In the genomic region with DNA sequence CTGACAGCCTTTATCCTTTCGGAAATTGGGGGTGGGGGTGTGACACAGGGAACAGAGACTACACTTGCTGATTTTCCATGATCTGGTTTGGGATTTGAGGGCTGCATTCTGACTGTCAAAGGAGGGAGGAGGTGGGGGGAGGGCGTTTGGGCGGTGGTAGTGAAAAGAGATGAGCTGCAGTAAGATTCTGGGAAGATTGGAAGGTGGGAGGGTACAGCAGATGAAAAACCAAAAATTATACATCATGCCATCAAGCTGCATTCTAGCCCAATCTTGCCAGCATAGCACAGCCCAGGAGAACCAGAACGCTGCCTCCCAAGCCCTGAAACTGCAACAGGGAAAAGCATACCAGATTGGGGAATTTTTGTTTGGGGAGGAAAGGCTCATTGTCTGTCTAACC, we compare ENCODE assay signal across 25 cellular contexts. TPM values are rescaled to one million over a fixed set of nuclear protein-coding genes. Genes with fewer than 3 reads are reported as not detected.
A peak's percentile ranks its signal among the peaks of the same experiment; 100 is the strongest.
DNase-seq lines count a peak whose midpoint lies in the region; TF ChIP-seq lines count a peak whose summit lies in the region.
"Had no signal": no experiment of that assay in that cellular context is flagged by ENCODE, and none has a peak within 500 bp of the region (broad histone marks: within the 10 kb centered on the region; RNA-seq: fewer than 3 reads in every experiment).

No MANE protein-coding gene starts in this region.

- intact Hi-C loops in OCI-LY7 (cut with micrococcal nuclease; ENCODE audit: unreplicated experiment): no loop called here

- H2AFZ ChIP-seq in OCI-LY7 (ENCODE audit: low read length): no peak overlapping the region

- peaks cover 5% of the 10 kb centered on the region for H3K9me3 Mint-ChIP-seq in glutamatergic neuron (ENCODE audit: unreplicated experiment)
- H3K9me3 Mint-ChIP-seq in nephron progenitor cell: no peaks in the 10 kb centered on the region
- H3K9me3 Mint-ChIP-seq in type B pancreatic cell: no peaks in the 10 kb centered on the region
- H3K9me3 Mint-ChIP-seq: activated CD4-positive, alpha-beta memory T cell treated with anti-CD3 and anti-CD28 coated beads for 36 hours; activated naive CD4-positive, alpha-beta T cell treated with anti-CD3 and anti-CD28 coated beads for 36 hours; naive thymus-derived CD8-positive, alpha-beta T cell had no signal

- 0 out of 2 replicates have a peak, but pooled peaks cover 14% of the 10 kb centered on the region for H4K20me1 ChIP-seq in OCI-LY7 (ENCODE audit: insufficient read depth, low read length)

- no peak for DNase-seq in OCI-LY7 (ENCODE audit: low spot score)
- no peak for DNase-seq in glutamatergic neuron
- DNase-seq in nephron progenitor cell: no peak
- DNase-seq in type B pancreatic cell (ENCODE audit: extremely low spot score, unreplicated experiment): no peak
- no peak for DNase-seq in iPS-NIHi7 (ENCODE audit: extremely low spot score)
- no peak for DNase-seq in D341Med (ENCODE audit: low spot score)
- no peak for DNase-seq in right atrium auricular region (ENCODE audit: low spot score)
- DNase-seq: activated CD4-positive, alpha-beta memory T cell treated with anti-CD3 and anti-CD28 coated beads for 36 hours; activated CD4-positive, alpha-beta T cell treated with anti-CD3 and anti-CD28 coated beads for 1 hour; activated naive CD4-positive, alpha-beta T cell treated with anti-CD3 and anti-CD28 coated beads for 36 hours; adrenal gland; effector CD8-positive, alpha-beta T cell; Kasumi-1; kidney glomerular epithelial cell; lower lobe of right lung; naive thymus-derived CD8-positive, alpha-beta T cell; NCI-H1436 treated with DMSO at 0.1 percent for 48 hours; NCI-H2081 treated with DMSO at 0.1 percent for 48 hours; Right ventricle myocardium superior; stimulated activated CD4-positive, alpha-beta T cell treated with anti-CD3 and anti-CD28 coated beads, Interleukin-2, amount 100 ng/mL, for 48 hours; stomach; T-helper 2 cell; tibial artery had no signal

- H3K36me3 ChIP-seq in OCI-LY7 (ENCODE audit: insufficient read depth, low read length) (peaks cover 25% of the 10 kb centered on the region), right atrium auricular region (no peaks in the 10 kb centered on the region)
- H3K36me3 ChIP-seq: adrenal gland, tibial artery had no signal

- H3K27me3 Mint-ChIP-seq in glutamatergic neuron (ENCODE audit: unreplicated experiment) (peaks cover 15% of the 10 kb centered on the region), nephron progenitor cell (ENCODE audit: low read depth, poor library complexity) (peaks cover 17% of the 10 kb centered on the region), type B pancreatic cell (peaks cover 27% of the 10 kb centered on the region)

- peak overlapping the region; percentile 86 for H3K4me3 ChIP-seq in OCI-LY7 (ENCODE audit: low read depth, low read length, poor library complexity, severe bottlenecking)
- H3K4me3 ChIP-seq in right atrium auricular region: no peak overlapping the region
- H3K4me3 ChIP-seq: adrenal gland; BLaER1 treated with 17β-estradiol and CSF1 and Interleukin-3, amounts not matched to agents 10 nM and 100 nM; lower lobe of right lung; tibial artery had no signal

- no peak overlapping the region for H3K27ac ChIP-seq in OCI-LY7 (ENCODE audit: low read depth, low read length, poor library complexity, severe bottlenecking)
- no peak overlapping the region for H3K27ac ChIP-seq in right atrium auricular region
- H3K27ac ChIP-seq: adrenal gland; BLaER1 treated with 17β-estradiol and CSF1 and Interleukin-3, amounts not matched to agents 10 nM and 100 nM; epithelial cell of prostate; lower lobe of right lung; stomach; tibial artery had no signal

- no TSS peak for BruUV-seq in OCI-LY7 (replicated peaks; lab: Mats Ljungman, UMichigan)

- CTCF ChIA-PET in OCI-LY7 (lab: Charles Lee; ENCODE audit: unreplicated experiment): interaction anchor here (0.6 kb wide), 1 partner anchor 195 kb away, joined by 3 read pairs; no protein-coding TSS in a partner anchor

- H3K9me2 ChIP-seq in OCI-LY7 (ENCODE audit: insufficient read depth, low read length): no peaks in the 10 kb centered on the region

- H3K4me1 Mint-ChIP-seq in glutamatergic neuron (ENCODE audit: low read depth, unreplicated experiment) (peaks cover 17% of the 10 kb centered on the region), nephron progenitor cell (peaks cover 52% of the 10 kb centered on the region), type B pancreatic cell (ENCODE audit: unreplicated experiment) (peaks cover 33% of the 10 kb centered on the region)

- peak overlapping the region; percentile 8 for H3K27ac Mint-ChIP-seq in glutamatergic neuron (ENCODE audit: unreplicated experiment)
- H3K27ac Mint-ChIP-seq in nephron progenitor cell: peak overlapping the region; percentile 21
- no peak overlapping the region for H3K27ac Mint-ChIP-seq in type B pancreatic cell
- H3K27ac Mint-ChIP-seq: activated CD4-positive, alpha-beta memory T cell treated with anti-CD3 and anti-CD28 coated beads for 36 hours; activated naive CD4-positive, alpha-beta T cell treated with anti-CD3 and anti-CD28 coated beads for 36 hours had no signal

- H3K4me1 ChIP-seq in OCI-LY7 (ENCODE audit: insufficient read depth, low read length, poor library complexity, severe bottlenecking) (peaks cover 40% of the 10 kb centered on the region), right atrium auricular region (peaks cover 0 to 10% of the 10 kb centered on the region in 2 donors)

- H3K4me3 Mint-ChIP-seq in glutamatergic neuron (ENCODE audit: unreplicated experiment): peak overlapping the region; percentile 34
- peak overlapping the region; percentile 92 for H3K4me3 Mint-ChIP-seq in nephron progenitor cell
- H3K4me3 Mint-ChIP-seq in type B pancreatic cell: peak overlapping the region; percentile 94
- H3K4me3 Mint-ChIP-seq: activated CD4-positive, alpha-beta memory T cell treated with anti-CD3 and anti-CD28 coated beads for 36 hours had no signal

- POLR2A ChIA-PET in OCI-LY7 (lab: Charles Lee): interaction anchor here (0.5 to 1.0 kb wide), 2 partner anchors 10 to 21 kb away, joined by 3 to 4 read pairs; no protein-coding TSS in a partner anchor

- no peaks in the 10 kb centered on the region for H3K9me3 ChIP-seq in OCI-LY7 (ENCODE audit: low read length)
- no peaks in the 10 kb centered on the region for H3K9me3 ChIP-seq in right atrium auricular region
- H3K9me3 ChIP-seq: adrenal gland; BLaER1 treated with 17β-estradiol and CSF1 and Interleukin-3, amounts not matched to agents 10 nM and 100 nM; lower lobe of right lung; stomach; tibial artery had no signal

- H3K27me3 ChIP-seq in right atrium auricular region: no peaks in the 10 kb centered on the region

- TF ChIP-seq CTCF in OCI-LY7 (conservative IDR thresholded peaks at IDR 0.05; ENCODE audit: low read length) (no peak), glutamatergic neuron (IDR thresholded peaks at IDR 0.05; ENCODE audit: partially characterized antibody, unreplicated experiment) (no peak), nephron progenitor cell (IDR thresholded peaks at IDR 0.05) (no peak), type B pancreatic cell (conservative IDR thresholded peaks at IDR 0.05) (no peak), right atrium auricular region (IDR thresholded peaks at IDR 0.05) (no peak)

- no peaks in the 10 kb centered on the region for H3K79me2 ChIP-seq in OCI-LY7 (ENCODE audit: insufficient read depth, low read depth, low read length)

- H3K36me3 Mint-ChIP-seq in glutamatergic neuron (ENCODE audit: unreplicated experiment) (no peaks in the 10 kb centered on the region), nephron progenitor cell (ENCODE audit: low read depth) (peaks cover 28% of the 10 kb centered on the region), type B pancreatic cell (no peaks in the 10 kb centered on the region)
- H3K36me3 Mint-ChIP-seq: activated CD4-positive, alpha-beta memory T cell treated with anti-CD3 and anti-CD28 coated beads for 36 hours had no signal

- peak overlapping the region; percentile 93 for H3K4me2 ChIP-seq in OCI-LY7 (ENCODE audit: low read length)

RNA-seq across cellular contexts. Expression of a gene that starts 2.4 kb away (rescaled TPM):
- total RNA-seq in OCI-LY7 (2014; rRNA removed; shearing (Covaris generic)): 6.5 and 7.3 TPM in 2 replicates
- total RNA-seq in OCI-LY7 (2022) (12.7 and 13.9 TPM in 2 replicates), glutamatergic neuron (ENCODE audit: unreplicated experiment) (1.8 TPM), type B pancreatic cell (ENCODE audit: low replicate concordance) (3.2 and 6.9 TPM in 2 replicates), right atrium auricular region (under 1 TPM in 1 of 2 donors, not detected in 1; 0.70 TPM)

RNA-seq across cellular contexts. Expression of a gene that starts 11.3 kb away (rescaled TPM):
- 91.1 and 101 TPM in 2 replicates for total RNA-seq in OCI-LY7 (2014; rRNA removed; shearing (Covaris generic))
- total RNA-seq in OCI-LY7 (2022): 103 and 119 TPM in 2 replicates
- 65.7 TPM for total RNA-seq in glutamatergic neuron (ENCODE audit: unreplicated experiment)
- 95.3 and 104 TPM in 2 replicates for total RNA-seq in type B pancreatic cell (ENCODE audit: low replicate concordance)
- 10 to 100 TPM; 28.3 to 34.2 TPM for total RNA-seq in right atrium auricular region

RNA-seq across cellular contexts. Expression of a gene that starts 45.0 kb away (rescaled TPM):
- total RNA-seq in OCI-LY7 (2014; rRNA removed; shearing (Covaris generic)): 5.6 and 5.9 TPM in 2 replicates
- 20.6 and 23.0 TPM in 2 replicates for total RNA-seq in OCI-LY7 (2022)
- total RNA-seq in glutamatergic neuron (ENCODE audit: unreplicated experiment): 155 TPM
- 56.3 and 57.0 TPM in 2 replicates for total RNA-seq in type B pancreatic cell (ENCODE audit: low replicate concordance)
- 1 to 10 TPM; 6.1 to 7.0 TPM for total RNA-seq in right atrium auricular region

Comparison
In these comparisons a context has a peak if more than half of its experiments do, and no peak if none do; other contexts are left out.
1. H3K4me3 Mint-ChIP-seq: peak in every context shown above with its lines; median percentile 94 in type B pancreatic cell; 92 in nephron progenitor cell; 34 in glutamatergic neuron.